1 cellular context compared by ENCODE assay signal in genomic region chr2:223563462-223563861, GRCh38.
A peak's percentile ranks its signal among the peaks of the same experiment; 100 is the strongest.
TF ChIP-seq lines count a peak whose summit lies in the region.

No MANE protein-coding gene starts in this region.

TF ChIP-seq in H1, 55 proteins besides CTCF, POLR2A, EP300 and RAD21:
- TF ChIP-seq ATF3 (IDR thresholded peaks at IDR 0.05; ENCODE audit: insufficient read depth, low read depth, low read length) (no peak), BACH1 (IDR thresholded peaks at IDR 0.05; ENCODE audit: low read length) (peak; percentile 94), EGR1 (IDR thresholded peaks at IDR 0.05; ENCODE audit: borderline replicate concordance, low read depth, low read length) (peak; percentile 50; the same call in 1 of the 2 replicates), ATF2 (IDR thresholded peaks at IDR 0.05; ENCODE audit: low read length) (no peak), MAFK (IDR thresholded peaks at IDR 0.05; ENCODE audit: low read depth, low read length) (peak; percentile 78), JUND (IDR thresholded peaks at IDR 0.05; ENCODE audit: low read length) (peak; percentile 78)
